ENCODE assay signal across 21 cellular contexts in genomic region chr9:91690540-91691249, GRCh38.
DNase-seq lines count a peak whose midpoint lies in the region; ATAC-seq, FAIRE-seq and TF ChIP-seq lines count a peak whose summit lies in the region.
"Had no signal": no experiment of that assay in that cellular context is flagged by ENCODE, and none has a peak within 500 bp of the region (broad histone marks: within the 10 kb centered on the region; RNA-seq: fewer than 3 reads in every experiment).

No MANE protein-coding gene starts in this region.

- 36% methylated on average over 5 of the region's 5 CpGs for whole genome bisulfite sequencing in GM12878 (ENCODE audit: insufficient coverage, insufficient replicate concordance, low lambda C conversion rate, missing lambda C conversion rate)

- TF ChIP-seq POLR2A in GM12878 (IDR thresholded peaks at IDR 0.05; ENCODE audit: low read depth, low read length) = no peak

- DNase-seq in A172 (ENCODE audit: low spot score) (peak; percentile 13), GM12878 (ENCODE audit: low read depth, low spot score) (no peak), NOMO-1 treated with dmso at 0.1 percent for 144 hours (lab: John Stamatoyannopoulos, UW; ENCODE audit: unreplicated experiment) (no peak)
- DNase-seq in CD8-positive, alpha-beta memory T cell = no peak
- DNase-seq: activated CD4-positive, CD25-positive, alpha-beta regulatory T cell; activated CD8-positive, alpha-beta T cell treated with anti-CD3 and anti-CD28 coated beads for 36 hours; activated T-cell treated with anti-CD3 and anti-CD28 coated beads, Interleukin-2, amount 50 U/mL, for 48 hours; brain microvascular endothelial cell; glutamatergic neuron; Kasumi-1; naive thymus-derived CD4-positive, alpha-beta T cell; NCI-H187; NCI-H774; testis had no signal

- TF ChIP-seq CTCF in GM12878 (IDR thresholded peaks at IDR 0.05 in 2 of 3, conservative IDR thresholded peaks at IDR 0.05 in 1 of 3; ENCODE audit: control insufficient read depth in 2 of 3, extremely low read depth in 1 of 3, insufficient read depth in 1 of 3, low read depth in 3 of 3, low read length in 3 of 3) = no peak

- intact Hi-C loops in GM12878 (cut with micrococcal nuclease; ENCODE audit: unreplicated experiment) = no loop called here

- in situ Hi-C loops in GM12878 (cut with MboI) = no loop called here

- no peaks in the 10 kb centered on the region for H3K9me3 ChIP-seq in CD8-positive, alpha-beta memory T cell (ENCODE audit: low read length)
- H3K9me3 ChIP-seq in GM12878 (replicated peaks; ENCODE audit: control insufficient read depth, insufficient read depth, low read length) (no peaks in the 10 kb centered on the region), muscle layer of colon (ENCODE audit: low read length) (no peaks in the 10 kb centered on the region)
- H3K9me3 ChIP-seq: testis had no signal

- ATAC-seq in GM12878 = no peak
- no peak for ATAC-seq in GM19324 (IDR thresholded peaks at IDR 0.05; ENCODE audit: low FRiP score, unreplicated experiment)
- no peak for ATAC-seq in HG03175 (IDR thresholded peaks at IDR 0.05; ENCODE audit: unreplicated experiment)
- ATAC-seq: activated CD8-positive, alpha-beta T cell treated with anti-CD3 and anti-CD28 coated beads for 36 hours; activated naive CD4-positive, alpha-beta T cell treated with anti-CD3 and anti-CD28 coated beads, Interleukin-2, amount 50 U/mL, for 72 hours; naive thymus-derived CD4-positive, alpha-beta T cell; Panc1 had no signal

- peak overlapping the region in 6 of 8 donors; percentile 10 to 77 (median 60) for H3K27ac Mint-ChIP-seq in CD8-positive, alpha-beta memory T cell
- H3K27ac Mint-ChIP-seq: activated CD8-positive, alpha-beta T cell treated with anti-CD3 and anti-CD28 coated beads for 36 hours; activated naive CD4-positive, alpha-beta T cell treated with anti-CD3 and anti-CD28 coated beads, Interleukin-2, amount 50 U/mL, for 72 hours; dendritic cell treated with granulocyte-macrophage colony-stimulating factor and Interleukin-4, amounts not matched to agents 40 ng/mL and 50 ng/mL, for 4 days; naive thymus-derived CD4-positive, alpha-beta T cell had no signal

- H3K4me3 ChIP-seq in CD8-positive, alpha-beta memory T cell (ENCODE audit: low read length) = no peak overlapping the region
- no peak overlapping the region for H3K4me3 ChIP-seq in GM12878
- no peak overlapping the region for H3K4me3 ChIP-seq in muscle layer of colon (ENCODE audit: low read depth in 1 of 2, low read length in 2 of 2)
- H3K4me3 ChIP-seq: SK-N-MC, testis had no signal

- H3K9me3 Mint-ChIP-seq in CD8-positive, alpha-beta memory T cell = no peaks in the 10 kb centered on the region
- H3K9me3 Mint-ChIP-seq: activated CD8-positive, alpha-beta T cell treated with anti-CD3 and anti-CD28 coated beads for 36 hours; dendritic cell treated with granulocyte-macrophage colony-stimulating factor and Interleukin-4, amounts not matched to agents 40 ng/mL and 50 ng/mL, for 4 days had no signal

- H3K79me2 ChIP-seq in GM12878 (ENCODE audit: control insufficient read depth, insufficient read depth, low read length) = no peaks in the 10 kb centered on the region

- H3K9ac ChIP-seq in GM12878 (ENCODE audit: control insufficient read depth, insufficient read depth, low read length) (no peak overlapping the region), muscle layer of colon (ENCODE audit: low read length) (no peak overlapping the region)

- H3K36me3 ChIP-seq in CD8-positive, alpha-beta memory T cell (ENCODE audit: insufficient read depth, low read length) = no peaks in the 10 kb centered on the region
- H3K36me3 ChIP-seq in GM12878 (ENCODE audit: control insufficient read depth in 2 of 2, insufficient read depth in 2 of 2, low read length in 1 of 2) (no peaks in the 10 kb centered on the region), muscle layer of colon (ENCODE audit: insufficient read depth, low read length) (no peaks in the 10 kb centered on the region)
- H3K36me3 ChIP-seq: brain microvascular endothelial cell had no signal

- no peaks in the 10 kb centered on the region for H3K27me3 ChIP-seq in CD8-positive, alpha-beta memory T cell (ENCODE audit: insufficient read depth, low read length, poor library complexity, severe bottlenecking)
- no peaks in the 10 kb centered on the region; a peak in 1 of 4 replicates for H3K27me3 ChIP-seq in GM12878 (replicated peaks in 1 of 2; ENCODE audit: control insufficient read depth in 2 of 2, insufficient read depth in 2 of 2, low read length in 1 of 2)
- H3K27me3 ChIP-seq in muscle layer of colon (ENCODE audit: control insufficient read depth in 1 of 2, insufficient read depth in 2 of 2, low read length in 2 of 2) = no peaks in the 10 kb centered on the region
- H3K27me3 ChIP-seq: brain microvascular endothelial cell, testis had no signal

- RAD21 ChIA-PET in GM12878 (lab: Charles Lee; ENCODE audit: unreplicated experiment) = no interaction called here

- H3K4me1 ChIP-seq in CD8-positive, alpha-beta memory T cell (ENCODE audit: insufficient read depth, low read length) = no peaks in the 10 kb centered on the region
- H3K4me1 ChIP-seq in GM12878 (ENCODE audit: control insufficient read depth, insufficient read depth, low read length) (peaks cover 5% of the 10 kb centered on the region; the same call in 1 of the 2 replicates), muscle layer of colon (ENCODE audit: insufficient read depth, low read length) (peaks cover 8% of the 10 kb centered on the region)
- H3K4me1 ChIP-seq: testis had no signal

- CTCF ChIA-PET in CD8-positive, alpha-beta memory T cell (lab: Charles Lee) = interaction anchor here (1.3 kb wide), 1 partner anchor 37 kb away, joined by 3 read pairs; no protein-coding TSS in a partner anchor
- CTCF ChIA-PET in GM12878 (lab: Yijun Ruan, JAX) = interaction anchor here (1.2 to 1.3 kb wide), 2 partner anchors 9 to 775 kb away, joined by 3 to 4 read pairs; no protein-coding TSS in a partner anchor

- H3K4me2 ChIP-seq in GM12878 (ENCODE audit: control insufficient read depth, insufficient read depth) = no peak overlapping the region

- no peak for FAIRE-seq in GM12878 (lab: Jason Lieb, UNC)

- H2AFZ ChIP-seq in GM12878 (ENCODE audit: control insufficient read depth, low read depth, low read length) = no peak overlapping the region

- H3K4me3 Mint-ChIP-seq in CD8-positive, alpha-beta memory T cell = peak overlapping the region in 2 of 7 donors; percentile 1 to 52
- H3K4me3 Mint-ChIP-seq: activated CD8-positive, alpha-beta T cell treated with anti-CD3 and anti-CD28 coated beads for 36 hours; dendritic cell treated with granulocyte-macrophage colony-stimulating factor and Interleukin-4, amounts not matched to agents 40 ng/mL and 50 ng/mL, for 4 days; naive thymus-derived CD4-positive, alpha-beta T cell had no signal

- no peak for TF ChIP-seq EP300 in GM12878 (IDR thresholded peaks at IDR 0.05; ENCODE audit: borderline replicate concordance in 1 of 2, control insufficient read depth in 1 of 2, low read depth in 2 of 2, low read length in 2 of 2)

- SMC1A ChIA-PET in GM12878 (lab: Charles Lee; ENCODE audit: uncharacterized antibody, unreplicated experiment) = no interaction called here

- TF ChIP-seq RAD21 in GM12878 (IDR thresholded peaks at IDR 0.05; ENCODE audit: insufficient read depth, low read depth, low read length) = no peak

- peaks cover 0 to 2% of the 10 kb centered on the region in 2 donors for H3K27me3 Mint-ChIP-seq in CD8-positive, alpha-beta memory T cell
- H3K27me3 Mint-ChIP-seq: activated CD8-positive, alpha-beta T cell treated with anti-CD3 and anti-CD28 coated beads for 36 hours had no signal

- H3K4me1 Mint-ChIP-seq in CD8-positive, alpha-beta memory T cell = peaks cover 0 to 29% (median 26%) of the 10 kb centered on the region in 3 donors
- H3K4me1 Mint-ChIP-seq: naive thymus-derived CD4-positive, alpha-beta T cell had no signal

- H4K20me1 ChIP-seq in GM12878 (ENCODE audit: control insufficient read depth, insufficient read depth) = no peaks in the 10 kb centered on the region

- POLR2A ChIA-PET in CD8-positive, alpha-beta memory T cell (lab: Charles Lee) = no interaction called here
- POLR2A ChIA-PET in GM12878 (lab: Charles Lee) = no interaction called here

- H3K36me3 Mint-ChIP-seq in CD8-positive, alpha-beta memory T cell = no peaks in the 10 kb centered on the region
- H3K36me3 Mint-ChIP-seq: activated naive CD4-positive, alpha-beta T cell treated with anti-CD3 and anti-CD28 coated beads, Interleukin-2, amount 50 U/mL, for 72 hours; naive thymus-derived CD4-positive, alpha-beta T cell had no signal

- H3K27ac ChIP-seq in CD8-positive, alpha-beta memory T cell (ENCODE audit: low read depth, low read length) = no peak overlapping the region
- H3K27ac ChIP-seq in GM12878 (ENCODE audit: control insufficient read depth, insufficient read depth) = no peak overlapping the region
- peak overlapping the region; percentile 13 for H3K27ac ChIP-seq in muscle layer of colon (ENCODE audit: low read depth, low read length)
- H3K27ac ChIP-seq: brain microvascular endothelial cell, SK-N-MC, testis had no signal

- no TSS peak for BruUV-seq in GM12878 (replicated peaks; lab: Mats Ljungman, UMichigan)

TF ChIP-seq in GM12878, 131 proteins besides CTCF, POLR2A, EP300 and RAD21:
- TF ChIP-seq PKNOX1 (IDR thresholded peaks at IDR 0.05) = peak; percentile 53; the same call in 1 of the 2 replicates
- TF ChIP-seq PAX8 (IDR thresholded peaks at IDR 0.05) = no peak
